7 cellular contexts compared by ENCODE assay signal in the genomic region with DNA sequence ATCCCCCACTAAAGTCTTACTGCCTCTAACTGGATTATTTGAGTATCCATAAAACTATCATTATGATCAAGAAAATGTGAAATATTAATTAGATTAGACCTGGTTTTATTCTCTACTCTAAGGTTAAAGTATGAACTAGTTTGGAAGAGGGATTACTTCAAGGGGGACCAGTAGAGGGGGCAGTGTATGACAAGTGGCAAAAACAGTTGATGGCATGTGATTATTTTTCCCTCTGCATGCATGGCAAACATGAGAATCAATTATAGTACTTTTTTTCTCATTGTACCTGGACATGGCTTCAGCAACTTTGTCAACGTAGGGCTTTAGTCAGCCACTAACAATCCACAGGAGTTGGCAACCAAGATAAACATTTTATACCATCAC.
DNase-seq lines count a peak whose midpoint lies in the region; ATAC-seq and TF ChIP-seq lines count a peak whose summit lies in the region.

No MANE protein-coding gene starts in this region.

- peaks cover 13% of the 10 kb centered on the region for H3K36me3 Mint-ChIP-seq in stimulated activated memory B cell treated with anti-CD40 and anti-IgM and Interleukin-4, amounts not matched to agents 10 μg/mL and 1 μg/mL and 100 μg/mL, for 72 hours

- no peaks in the 10 kb centered on the region for H3F3A ChIP-seq in PC-3 (ENCODE audit: low read length, unreplicated experiment)

- peaks cover 4% of the 10 kb centered on the region; the same call in 1 of the 2 replicates for H3K36me3 ChIP-seq in PC-3 (ENCODE audit: low read depth, low read length)

- H3K9me2 ChIP-seq in PC-3 (replicated peaks; ENCODE audit: low read length): no peaks in the 10 kb centered on the region

- no peak overlapping the region for H3K27ac ChIP-seq in PC-3 (ENCODE audit: low read length)

- no peak overlapping the region for H2AFZ ChIP-seq in PC-3 (ENCODE audit: low read length)

- peak overlapping the region; percentile 7 for H3K4me3 Mint-ChIP-seq in stimulated activated memory B cell treated with anti-CD40 and anti-IgM and Interleukin-4, amounts not matched to agents 10 μg/mL and 1 μg/mL and 100 μg/mL, for 72 hours

- peaks cover 10% of the 10 kb centered on the region for H3K4me1 ChIP-seq in PC-3 (ENCODE audit: insufficient read depth, low read length)

- no peaks in the 10 kb centered on the region for H4K20me1 ChIP-seq in PC-3 (ENCODE audit: low read length)

- H3K4me3 ChIP-seq in PC-3 (ENCODE audit: low read length): no peak overlapping the region

- peaks cover 3% of the 10 kb centered on the region; the same call in 1 of the 2 replicates for H3K79me2 ChIP-seq in PC-3 (ENCODE audit: low read length)

- TF ChIP-seq CTCF in PC-3 (conservative IDR thresholded peaks at IDR 0.05; ENCODE audit: low read depth, low read length): peak; percentile 34; the same call in 1 of the 2 replicates

- peak overlapping the region; percentile 94 for H3K27ac Mint-ChIP-seq in stimulated activated memory B cell treated with anti-CD40 and anti-IgM and Interleukin-4, amounts not matched to agents 10 μg/mL and 1 μg/mL and 100 μg/mL, for 72 hours

- no TSS peak for BruUV-seq in PC-3 (replicated peaks; lab: Mats Ljungman, UMichigan)

- DNase-seq in PC-3 (no peak), SHP77 treated with DMSO at 0.1 percent for 48 hours (lab: John Stamatoyannopoulos, UW) (no peak), NCI-H1105 (lab: John Stamatoyannopoulos, UW) (no peak), UCSD-AML1 (lab: John Stamatoyannopoulos, UW; ENCODE audit: unreplicated experiment) (no peak)

- ATAC-seq in GM18909 (IDR thresholded peaks at IDR 0.05; ENCODE audit: poor library complexity, unreplicated experiment) (peak; percentile 37), HG02623 (IDR thresholded peaks at IDR 0.05; ENCODE audit: unreplicated experiment) (peak; percentile 33), PC-3 (no peak)
- no peak for ATAC-seq in stimulated activated memory B cell treated with anti-CD40 and anti-IgM and Interleukin-4, amounts not matched to agents 10 μg/mL and 1 μg/mL and 100 μg/mL, for 72 hours

- POLR2A ChIA-PET in PC-3 (lab: Charles Lee; ENCODE audit: unreplicated experiment): no interaction called here

- no peak overlapping the region for H3K4me2 ChIP-seq in PC-3 (ENCODE audit: low read length)

- no peaks in the 10 kb centered on the region for H3K9me3 ChIP-seq in PC-3 (ENCODE audit: low read length)

- no peaks in the 10 kb centered on the region for H3K9me3 Mint-ChIP-seq in stimulated activated memory B cell treated with anti-CD40 and anti-IgM and Interleukin-4, amounts not matched to agents 10 μg/mL and 1 μg/mL and 100 μg/mL, for 72 hours

- intact Hi-C loops in PC-3 (cut with micrococcal nuclease): no loop called here

- H3K27me3 Mint-ChIP-seq in stimulated activated memory B cell treated with anti-CD40 and anti-IgM and Interleukin-4, amounts not matched to agents 10 μg/mL and 1 μg/mL and 100 μg/mL, for 72 hours: no peaks in the 10 kb centered on the region

- H3K4me1 Mint-ChIP-seq in stimulated activated memory B cell treated with anti-CD40 and anti-IgM and Interleukin-4, amounts not matched to agents 10 μg/mL and 1 μg/mL and 100 μg/mL, for 72 hours: peaks cover 26% of the 10 kb centered on the region

- CTCF ChIA-PET in PC-3 (lab: Charles Lee): no interaction called here

- no peaks in the 10 kb centered on the region for H3K27me3 ChIP-seq in PC-3 (ENCODE audit: low read length)

- no peak overlapping the region for H3K9ac ChIP-seq in PC-3 (ENCODE audit: low read length)

Comparison
In these comparisons a context has a peak if more than half of its experiments do, and no peak if none do; other contexts are left out.
1. ATAC-seq: peak in GM18909 (single experiment) and HG02623 (single experiment); none in PC-3 (single experiment) and stimulated activated memory B cell treated with anti-CD40 and anti-IgM and Interleukin-4, amounts not matched to agents 10 μg/mL and 1 μg/mL and 100 μg/mL, for 72 hours (single experiment).